In genomic region chr2:74555610-74556103, GRCh38 we compare ENCODE assay signal across 8 cellular contexts. TPM values are rescaled to one million over a fixed set of nuclear protein-coding genes. Genes with fewer than 3 reads are reported as not detected.
A peak's percentile ranks its signal among the peaks of the same experiment; 100 is the strongest.
DNase-seq lines count a peak whose midpoint lies in the region; ATAC-seq and TF ChIP-seq lines count a peak whose summit lies in the region.

No MANE protein-coding gene starts in this region.

- H3K9me3 ChIP-seq in colonic mucosa (no peaks in the 10 kb centered on the region), mucosa of stomach (ENCODE audit: control insufficient read depth, low read length) (no peaks in the 10 kb centered on the region)

- peaks cover 23% of the 10 kb centered on the region for H3K4me1 Mint-ChIP-seq in stimulated activated naive CD8-positive, alpha-beta T cell treated with anti-CD3 and anti-CD28 coated beads, Interleukin-15, Interleukin-2, amounts not matched to agents 100 ng/mL and 50 ng/mL, for 24 hours (ENCODE audit: low read depth)

- H3K9ac ChIP-seq in colonic mucosa (ENCODE audit: low read depth in 2 of 2, low read length in 2 of 2) (peak overlapping the region; percentile 6 to 96), mucosa of stomach (ENCODE audit: low read length) (peak overlapping the region; percentile 79)

- ATAC-seq in stimulated activated naive CD8-positive, alpha-beta T cell treated with anti-CD3 and anti-CD28 coated beads, Interleukin-15, Interleukin-2, amounts not matched to agents 100 U/mL and 50 U/mL, for 24 hours, result no peak
- ATAC-seq in HG03520 (IDR thresholded peaks at IDR 0.05; ENCODE audit: unreplicated experiment) (no peak), GM18907 (IDR thresholded peaks at IDR 0.05; ENCODE audit: unreplicated experiment) (no peak), HG03097 (IDR thresholded peaks at IDR 0.05; ENCODE audit: low FRiP score, unreplicated experiment) (no peak)

- H3K36me3 ChIP-seq in colonic mucosa (no peaks in the 10 kb centered on the region), mucosa of stomach (ENCODE audit: control insufficient read depth, insufficient read depth, low read length) (no peaks in the 10 kb centered on the region)

- peak overlapping the region; percentile 94 for H3K4me3 Mint-ChIP-seq in stimulated activated naive CD8-positive, alpha-beta T cell treated with anti-CD3 and anti-CD28 coated beads, Interleukin-15, Interleukin-2, amounts not matched to agents 100 ng/mL and 50 ng/mL, for 24 hours

- H3K27me3 ChIP-seq in colonic mucosa (no peaks in the 10 kb centered on the region), mucosa of stomach (ENCODE audit: control insufficient read depth, insufficient read depth, low read length) (no peaks in the 10 kb centered on the region)

- H3K36me3 Mint-ChIP-seq in stimulated activated naive CD8-positive, alpha-beta T cell treated with anti-CD3 and anti-CD28 coated beads, Interleukin-15, Interleukin-2, amounts not matched to agents 100 ng/mL and 50 ng/mL, for 24 hours (ENCODE audit: low read depth), result no peaks in the 10 kb centered on the region

- no peak for TF ChIP-seq CTCF in colonic mucosa (IDR thresholded peaks at IDR 0.05)

- peak overlapping the region; percentile 85 for H3K27ac Mint-ChIP-seq in stimulated activated naive CD8-positive, alpha-beta T cell treated with anti-CD3 and anti-CD28 coated beads, Interleukin-15, Interleukin-2, amounts not matched to agents 100 ng/mL and 50 ng/mL, for 24 hours

- H3K4me1 ChIP-seq in colonic mucosa (no peaks in the 10 kb centered on the region), mucosa of stomach (ENCODE audit: control insufficient read depth, insufficient read depth, low read length) (peaks cover 27% of the 10 kb centered on the region)

- intact Hi-C loops in colonic mucosa (cut with DNase I), result no loop called here

- peaks cover 14% of the 10 kb centered on the region for H3K27me3 Mint-ChIP-seq in stimulated activated naive CD8-positive, alpha-beta T cell treated with anti-CD3 and anti-CD28 coated beads, Interleukin-15, Interleukin-2, amounts not matched to agents 100 ng/mL and 50 ng/mL, for 24 hours

- no peaks in the 10 kb centered on the region for H3K9me3 Mint-ChIP-seq in stimulated activated naive CD8-positive, alpha-beta T cell treated with anti-CD3 and anti-CD28 coated beads, Interleukin-15, Interleukin-2, amounts not matched to agents 100 ng/mL and 50 ng/mL, for 24 hours

- H3K27ac ChIP-seq in colonic mucosa, result no peak overlapping the region

- DNase-seq in stimulated activated naive CD8-positive, alpha-beta T cell treated with anti-CD3 and anti-CD28 coated beads, Interleukin-15, Interleukin-2, amounts not matched to agents 100 U/mL and 50 U/mL, for 24 hours, result no peak
- DNase-seq in colonic mucosa (no peak), hippocampal formation (lab: John Stamatoyannopoulos, UW) (no peak)

- H3K4me3 ChIP-seq in colonic mucosa (peak overlapping the region; percentile 76), mucosa of stomach (ENCODE audit: low read length) (peak overlapping the region; percentile 51)

RNA-seq across cellular contexts. Expression of gene DOK1, which starts 1.1 kb away (rescaled TPM):
- total RNA-seq in colonic mucosa, result 10 to 100 TPM; 20.9 to 26.5 TPM

RNA-seq across cellular contexts. Expression of gene LOXL3, which starts 1.9 kb away (rescaled TPM):
- total RNA-seq in colonic mucosa, result 1 to 10 TPM; 2.9 to 4.7 TPM

RNA-seq across cellular contexts. Expression of gene HTRA2, which starts 25.9 kb away (rescaled TPM):
- 10 to 100 TPM; 26.3 to 41.5 TPM for total RNA-seq in colonic mucosa

RNA-seq across cellular contexts. Expression of gene AUP1, which starts 26.2 kb away (rescaled TPM):
- total RNA-seq in colonic mucosa, result 100 to 1,000 TPM; 107 to 212 TPM

RNA-seq across cellular contexts. Expression of gene DQX1, which starts 29.6 kb away (rescaled TPM):
- 10 to 100 TPM; 34.2 to 36.8 TPM for total RNA-seq in colonic mucosa
